Comparison of ENCODE assay signal across 30 cellular contexts in genomic region chr1:242431786-242432185, GRCh38.
"Had no signal": no experiment of that assay in that cellular context is flagged by ENCODE, and none has a peak within 500 bp of the region (broad histone marks: within the 10 kb centered on the region; RNA-seq: fewer than 3 reads in every experiment).

No MANE protein-coding gene starts in this region.

- H3K27ac ChIP-seq: adrenal gland, body of pancreas, breast epithelium, Peyer's patch had no signal

- H3K4me3 ChIP-seq: adrenal gland, body of pancreas, breast epithelium, MG63, Peyer's patch had no signal

- H3K9me3 ChIP-seq: adrenal gland, body of pancreas, Peyer's patch had no signal

- H3K4me1 ChIP-seq: body of pancreas, breast epithelium, Peyer's patch had no signal

- DNase-seq: activated B cell treated with CpG ODN at 0.5 μM for 24 hours; activated CD4-positive, alpha-beta memory T cell treated with anti-CD3 and anti-CD28 coated beads for 36 hours; activated CD4-positive, alpha-beta T cell treated with anti-CD3 and anti-CD28 coated beads for 4 hours; activated CD4-positive, alpha-beta T cell treated with anti-CD3 and anti-CD28 coated beads, Interleukin-2, amount 50 U/mL, for 1 hour; activated CD4-positive, CD25-positive, alpha-beta regulatory T cell treated with anti-CD3 and anti-CD28 coated beads, Interleukin-2, amount 50 U/mL, for 72 hours; activated CD8-positive, alpha-beta memory T cell treated with anti-CD3 and anti-CD28 coated beads, Interleukin-2, amount 50 U/mL, for 4 hours; activated gamma-delta T cell treated with Interleukin-2 at 50 U/mL for 16 hours; activated naive CD4-positive, alpha-beta T cell treated with anti-CD3 and anti-CD28 coated beads for 36 hours; activated T-cell treated with anti-CD3 and anti-CD28 coated beads for 4 hours; activated T-cell treated with anti-CD3 and anti-CD28 coated beads, Interleukin-2, amount 50 U/mL, for 4 hours; adrenal gland; body of pancreas; Kasumi-1; KBM-7; MG63; NCI-H1048; NCI-H1105 treated with DMSO at 0.1 percent for 48 hours; NCI-H1436 treated with DMSO at 0.1 percent for 48 hours; NCI-H1694 treated with DMSO at 0.1 percent for 48 hours; NCI-H2029; NCI-H226; NCI-H446 treated with DMSO at 0.1 percent for 48 hours; NCI-H526; NK-92 treated with Interleukin-12 subunit alpha and Interleukin-12 subunit beta, amount 100 ng/mL, for 24 hours; PC-3; Peyer's patch; RPMI8226; SIG-M5 had no signal

- ATAC-seq: activated naive CD4-positive, alpha-beta T cell treated with anti-CD3 and anti-CD28 coated beads, Interleukin-2, amount 50 U/mL, for 72 hours; activated T-cell treated with anti-CD3 and anti-CD28 coated beads, Interleukin-2, amount 50 U/mL, for 4 hours; body of pancreas; PC-3 had no signal

- H3K27me3 ChIP-seq: adrenal gland, body of pancreas, breast epithelium, MG63, Peyer's patch had no signal

- H3K36me3 ChIP-seq: adrenal gland, breast epithelium, MG63, Peyer's patch had no signal
